Comparison of ENCODE assay signal across 8 cellular contexts in genomic region chr11:9460322-9461067, GRCh38. TPM values are rescaled to one million over a fixed set of nuclear protein-coding genes. Genes with fewer than 3 reads are reported as not detected.
DNase-seq lines count a peak whose midpoint lies in the region; ATAC-seq and TF ChIP-seq lines count a peak whose summit lies in the region.

Gene ZNF143, plus strand, starts transcription at chr11:9461012. Its CDS starts 10,297 bp downstream, at chr11:9471309.

- H3K4me2 ChIP-seq in fibroblast of lung (ENCODE audit: extremely low read depth, insufficient read depth, low read length), result peak within 1 kb of the TSS; percentile 98

- H3K4me1 ChIP-seq in fibroblast of lung (ENCODE audit: control insufficient read depth, extremely low read depth, insufficient read depth, low read length), result no peaks in the 10 kb centered on the region
- peaks cover 9 to 19% of the 10 kb centered on the region in 2 donors for H3K4me1 ChIP-seq in naive thymus-derived CD4-positive, alpha-beta T cell (ENCODE audit: control insufficient read depth in 2 of 2, insufficient read depth in 2 of 2, low read length in 2 of 2)

- ATAC-seq in activated T-helper 17 cell treated with anti-CD3 and anti-CD28 coated beads, Interleukin-2, amount 50 U/mL, for 72 hours (replicated peaks), result peak; percentile 95
- peak; percentile 92 for ATAC-seq in naive thymus-derived CD4-positive, alpha-beta T cell
- ATAC-seq in stimulated activated naive B cell treated with anti-CD40 and anti-IgM and Interleukin-4, amounts not matched to agents 10 μg/mL and 1 μg/mL and 100 μg/mL, for 72 hours (replicated peaks), result peak; percentile 87 to 89

- no peaks in the 10 kb centered on the region for H3K27me3 ChIP-seq in fibroblast of lung (ENCODE audit: control insufficient read depth, insufficient read depth, low read length)
- H3K27me3 ChIP-seq in naive thymus-derived CD4-positive, alpha-beta T cell (ENCODE audit: control insufficient read depth in 2 of 2, insufficient read depth in 2 of 2, low read length in 2 of 2), result no peaks in the 10 kb centered on the region

- H3K79me2 ChIP-seq in fibroblast of lung (ENCODE audit: control insufficient read depth, insufficient read depth, low read length), result peaks cover 37% of the 10 kb centered on the region

- peak within 1 kb of the TSS; percentile 90 for H3K4me3 ChIP-seq in LNCaP clone FGC (ENCODE audit: low read depth, low read length)
- H3K4me3 ChIP-seq in fibroblast of lung (replicated peaks in 1 of 4; ENCODE audit: control extremely low read depth in 1 of 4, insufficient read depth in 1 of 4, low read depth in 3 of 4, low read length in 4 of 4), result peak within 1 kb of the TSS; percentile 70 to 100 (median 88)
- H3K4me3 ChIP-seq in naive thymus-derived CD4-positive, alpha-beta T cell (ENCODE audit: low read length), result peak within 1 kb of the TSS; percentile 93

- H3K9me3 Mint-ChIP-seq in activated T-helper 17 cell treated with anti-CD3 and anti-CD28 coated beads, Interleukin-2, amount 50 U/mL, for 72 hours, result no peaks in the 10 kb centered on the region
- peaks cover 0 to 9% (median 0%) of the 10 kb centered on the region in 11 donors for H3K9me3 Mint-ChIP-seq in naive thymus-derived CD4-positive, alpha-beta T cell
- peaks cover 4% of the 10 kb centered on the region in 2 donors for H3K9me3 Mint-ChIP-seq in stimulated activated naive B cell treated with anti-CD40 and anti-IgM and Interleukin-4, amounts not matched to agents 10 μg/mL and 1 μg/mL and 100 μg/mL, for 72 hours

- H3K36me3 Mint-ChIP-seq in activated T-helper 17 cell treated with anti-CD3 and anti-CD28 coated beads, Interleukin-2, amount 50 U/mL, for 72 hours (ENCODE audit: low read depth), result peaks cover 34% of the 10 kb centered on the region
- peaks cover 0 to 14% (median 7%) of the 10 kb centered on the region in 5 donors for H3K36me3 Mint-ChIP-seq in naive thymus-derived CD4-positive, alpha-beta T cell
- peaks cover 13 to 29% of the 10 kb centered on the region in 2 donors for H3K36me3 Mint-ChIP-seq in stimulated activated naive B cell treated with anti-CD40 and anti-IgM and Interleukin-4, amounts not matched to agents 10 μg/mL and 1 μg/mL and 100 μg/mL, for 72 hours

- CTCF ChIA-PET in RWPE1 (lab: Yijun Ruan, JAX), result interaction anchor here (0.5 to 1.0 kb wide), 4 partner anchors 46 to 457 kb away, joined by 3 to 4 read pairs (median 3); partner anchors contain the start of gene NRIP3
- CTCF ChIA-PET in naive thymus-derived CD4-positive, alpha-beta T cell (lab: Charles Lee), result interaction anchor here (0.6 kb wide), 1 partner anchor 905 kb away, joined by 3 read pairs; no protein-coding TSS in a partner anchor

- H3K9me3 ChIP-seq in fibroblast of lung (ENCODE audit: control insufficient read depth, insufficient read depth, low read depth, low read length), result no peaks in the 10 kb centered on the region
- H3K9me3 ChIP-seq in naive thymus-derived CD4-positive, alpha-beta T cell (ENCODE audit: control insufficient read depth in 2 of 3, low read length in 3 of 3), result no peaks in the 10 kb centered on the region

- DNase-seq in Daoy (ENCODE audit: low read depth) (peak; percentile 99), GOT3 (lab: John Stamatoyannopoulos, UW) (peak; percentile 92), LNCaP clone FGC (ENCODE audit: low read depth) (peak; percentile 100), RWPE1 (ENCODE audit: low spot score) (peak; percentile 98), fibroblast of lung (ENCODE audit: low read depth in 2 of 2) (peak; percentile 100)
- peak; percentile 95 to 100 (median 100) for DNase-seq in naive thymus-derived CD4-positive, alpha-beta T cell
- peak; percentile 100 for DNase-seq in stimulated activated naive B cell treated with anti-CD40 and anti-IgM and Interleukin-4, amounts not matched to agents 10 μg/mL and 1 μg/mL and 100 μg/mL, for 72 hours

- H4K20me1 ChIP-seq in fibroblast of lung (ENCODE audit: control insufficient read depth, extremely low read depth, insufficient read depth, low read length), result no peaks in the 10 kb centered on the region

- H3K27me3 Mint-ChIP-seq in activated T-helper 17 cell treated with anti-CD3 and anti-CD28 coated beads, Interleukin-2, amount 50 U/mL, for 72 hours, result no peaks in the 10 kb centered on the region
- H3K27me3 Mint-ChIP-seq in naive thymus-derived CD4-positive, alpha-beta T cell, result no peaks in the 10 kb centered on the region
- no peaks in the 10 kb centered on the region for H3K27me3 Mint-ChIP-seq in stimulated activated naive B cell treated with anti-CD40 and anti-IgM and Interleukin-4, amounts not matched to agents 10 μg/mL and 1 μg/mL and 100 μg/mL, for 72 hours

- H2AFZ ChIP-seq in fibroblast of lung (ENCODE audit: low read length), result no peak within 1 kb of the TSS

- H3K36me3 ChIP-seq in fibroblast of lung (ENCODE audit: control insufficient read depth, insufficient read depth, low read length), result no peaks in the 10 kb centered on the region
- H3K36me3 ChIP-seq in naive thymus-derived CD4-positive, alpha-beta T cell (ENCODE audit: control insufficient read depth in 2 of 3, insufficient read depth in 3 of 3, low read length in 3 of 3), result no peaks in the 10 kb centered on the region

- intact Hi-C loops in naive thymus-derived CD4-positive, alpha-beta T cell (cut with micrococcal nuclease), result loop anchor here (1.0 to 5.0 kb wide), 25 partner anchors 46 to 1474 kb away; partner anchors contain the start of genes AKIP1 (in 2 of the 2), IPO7 (in 2 of the 2), RPL27A (in 2 of the 2) and TMEM41B (in 2 of the 2)

- H3K9ac ChIP-seq in fibroblast of lung (ENCODE audit: insufficient read depth, low read length), result peak within 1 kb of the TSS; percentile 93

- H3K4me3 Mint-ChIP-seq in activated T-helper 17 cell treated with anti-CD3 and anti-CD28 coated beads, Interleukin-2, amount 50 U/mL, for 72 hours, result peak within 1 kb of the TSS; percentile 99
- peak within 1 kb of the TSS; percentile 84 to 98 (median 96) for H3K4me3 Mint-ChIP-seq in naive thymus-derived CD4-positive, alpha-beta T cell
- H3K4me3 Mint-ChIP-seq in stimulated activated naive B cell treated with anti-CD40 and anti-IgM and Interleukin-4, amounts not matched to agents 10 μg/mL and 1 μg/mL and 100 μg/mL, for 72 hours, result peak within 1 kb of the TSS; percentile 98

- H3K27ac ChIP-seq in RWPE1 (peak within 1 kb of the TSS; percentile 100), fibroblast of lung (ENCODE audit: insufficient read depth, low read length) (peak within 1 kb of the TSS; percentile 99)
- H3K27ac ChIP-seq in naive thymus-derived CD4-positive, alpha-beta T cell (ENCODE audit: low read depth, low read length), result peak within 1 kb of the TSS; percentile 98

- H3K4me1 Mint-ChIP-seq in activated T-helper 17 cell treated with anti-CD3 and anti-CD28 coated beads, Interleukin-2, amount 50 U/mL, for 72 hours, result peaks cover 22% of the 10 kb centered on the region
- peaks cover 21 to 34% (median 26%) of the 10 kb centered on the region in 7 donors for H3K4me1 Mint-ChIP-seq in naive thymus-derived CD4-positive, alpha-beta T cell
- peaks cover 12 to 22% of the 10 kb centered on the region in 2 donors for H3K4me1 Mint-ChIP-seq in stimulated activated naive B cell treated with anti-CD40 and anti-IgM and Interleukin-4, amounts not matched to agents 10 μg/mL and 1 μg/mL and 100 μg/mL, for 72 hours

- H3K27ac Mint-ChIP-seq in activated T-helper 17 cell treated with anti-CD3 and anti-CD28 coated beads, Interleukin-2, amount 50 U/mL, for 72 hours, result peak within 1 kb of the TSS; percentile 99
- H3K27ac Mint-ChIP-seq in naive thymus-derived CD4-positive, alpha-beta T cell, result peak within 1 kb of the TSS; percentile 97 to 99 (median 99)
- H3K27ac Mint-ChIP-seq in stimulated activated naive B cell treated with anti-CD40 and anti-IgM and Interleukin-4, amounts not matched to agents 10 μg/mL and 1 μg/mL and 100 μg/mL, for 72 hours, result peak within 1 kb of the TSS; percentile 99

- POLR2A ChIA-PET in RWPE1 (lab: Yijun Ruan, JAX; ENCODE audit: low non-redundant PET), result interaction anchor here (0.6 to 1.4 kb wide), 6 partner anchors 12 to 189 kb away, joined by 3 to 7 read pairs (median 4); partner anchors contain the start of gene WEE1
- POLR2A ChIA-PET in naive thymus-derived CD4-positive, alpha-beta T cell (lab: Charles Lee), result interaction anchor here (0.5 to 3.7 kb wide), 46 partner anchors 9 to 1398 kb away, joined by 3 to 36 read pairs (median 4); partner anchors contain the start of genes DENND5A, EIF4G2, IPO7 and RPL27A

- TF ChIP-seq CTCF in LNCaP clone FGC (IDR thresholded peaks at IDR 0.05; ENCODE audit: control insufficient read depth, extremely low read depth, insufficient read depth) (no peak), RWPE1 (conservative IDR thresholded peaks at IDR 0.05; ENCODE audit: low read depth) (no peak), fibroblast of lung (conservative IDR thresholded peaks at IDR 0.05 in 1 of 2, IDR thresholded peaks at IDR 0.05 in 1 of 2; ENCODE audit: low read depth in 1 of 2, low read length in 2 of 2) (no peak)

RNA-seq across cellular contexts. Expression of gene ZNF143, which starts in this region (rescaled TPM):
- total RNA-seq in Daoy (2014; rRNA removed; shearing (Covaris generic)), result 14.1 and 27.0 TPM in 2 replicates
- 10 to 100 TPM; 53.8 to 54.2 TPM for total RNA-seq in activated T-helper 17 cell treated with anti-CD3 and anti-CD28 coated beads, Interleukin-2, amount 50 U/mL, for 72 hours
- total RNA-seq in fibroblast of lung, result 36.2 and 37.5 TPM in 2 replicates
- polyA plus RNA-seq in fibroblast of lung, result 22.6 and 22.8 TPM in 2 replicates
- 12.0 and 13.0 TPM in 2 replicates for polyA plus RNA-seq in fibroblast of lung (2012)
- 54.2 and 92.5 TPM in 2 replicates for polyA minus RNA-seq in fibroblast of lung (ENCODE audit: low replicate concordance)
- 10 to 100 TPM; 29.6 to 47.5 (median 34.4) TPM for total RNA-seq in naive thymus-derived CD4-positive, alpha-beta T cell
- 10 to 100 TPM; 41.5 TPM for polyA plus RNA-seq in naive thymus-derived CD4-positive, alpha-beta T cell

Comparison
In these comparisons a context has a peak if more than half of its experiments do, and no peak if none do; other contexts are left out.
1. Peak in every context shown above with its lines: DNase-seq, ATAC-seq, H3K4me3 ChIP-seq and H3K27ac ChIP-seq.